Comparison of ENCODE assay signal across 8 cellular contexts in genomic region chr17:2852729-2853110, GRCh38. TPM values are rescaled to one million over a fixed set of nuclear protein-coding genes. Genes with fewer than 3 reads are reported as not detected.
A peak's percentile ranks its signal among the peaks of the same experiment; 100 is the strongest.
DNase-seq lines count a peak whose midpoint lies in the region; ATAC-seq and TF ChIP-seq lines count a peak whose summit lies in the region.
"Had no signal": no experiment of that assay in that cellular context is flagged by ENCODE, and none has a peak within 500 bp of the region (broad histone marks: within the 10 kb centered on the region; RNA-seq: fewer than 3 reads in every experiment).

No MANE protein-coding gene starts in this region.

- H3K27me3 ChIP-seq in HUES6 (ENCODE audit: control insufficient read depth, insufficient read depth, low read length) (peaks cover 40% of the 10 kb centered on the region; the same call in 1 of the 2 replicates), brain microvascular endothelial cell (replicated peaks) (no peaks in the 10 kb centered on the region), stomach smooth muscle (ENCODE audit: control insufficient read depth in 1 of 2, insufficient read depth in 2 of 2, low read length in 2 of 2) (peaks cover 2 to 4% of the 10 kb centered on the region in 2 donors)

- peak overlapping the region; percentile 35 for H3K9ac ChIP-seq in HUES6 (ENCODE audit: low read length)
- peak overlapping the region; percentile 66 to 69 for H3K9ac ChIP-seq in stomach smooth muscle (ENCODE audit: low read length in 2 of 2)

- no peaks in the 10 kb centered on the region for H3K36me3 ChIP-seq in HUES6 (ENCODE audit: control insufficient read depth, insufficient read depth, low read length)
- no peaks in the 10 kb centered on the region for H3K36me3 ChIP-seq in brain microvascular endothelial cell (replicated peaks)
- H3K36me3 ChIP-seq in stomach smooth muscle (ENCODE audit: control insufficient read depth in 2 of 2, insufficient read depth in 2 of 2, low read length in 2 of 2): no peaks in the 10 kb centered on the region

- intact Hi-C loops in left colon (cut with DNase I, micrococcal nuclease): no loop called here

- H3K27ac ChIP-seq in HUES6 (ENCODE audit: low read depth, low read length) (peak overlapping the region; percentile 65; the same call in 1 of the 2 replicates), brain microvascular endothelial cell (no peak overlapping the region), stomach smooth muscle (ENCODE audit: low read length) (peak overlapping the region; percentile 64)
- H3K27ac ChIP-seq: HL-60 had no signal

- no peak for ATAC-seq in HG03521 (IDR thresholded peaks at IDR 0.05; ENCODE audit: unreplicated experiment)
- ATAC-seq in GM18873 (IDR thresholded peaks at IDR 0.05; ENCODE audit: low FRiP score, unreplicated experiment): no peak
- ATAC-seq in left colon: no peak

- no peak for TF ChIP-seq CTCF in brain microvascular endothelial cell (IDR thresholded peaks at IDR 0.05; ENCODE audit: low read depth, low read length, missing control alignments)

- no peak for DNase-seq in brain microvascular endothelial cell
- DNase-seq in left kidney (ENCODE audit: low read depth, low spot score): peak; percentile 46
- no peak for DNase-seq in left colon

- H3K4me3 ChIP-seq in HUES6 (ENCODE audit: low read depth, low read length): peak overlapping the region; percentile 67
- peak overlapping the region; percentile 62 for H3K4me3 ChIP-seq in brain microvascular endothelial cell (ENCODE audit: low read depth, low read length)
- H3K4me3 ChIP-seq in stomach smooth muscle (ENCODE audit: low read length in 2 of 2): peak overlapping the region in 1 of 2 donors; percentile 79

- H3K9me3 ChIP-seq in HUES6 (ENCODE audit: control insufficient read depth, insufficient read depth, low read depth, low read length): no peaks in the 10 kb centered on the region
- no peaks in the 10 kb centered on the region for H3K9me3 ChIP-seq in stomach smooth muscle (ENCODE audit: control insufficient read depth in 2 of 2, low read length in 2 of 2)

- in situ Hi-C loops in brain microvascular endothelial cell (cut with HindIII; ENCODE audit: low pct_ligation_motif_present, low sequenced_read_pairs): no loop called here

- peaks cover 36% of the 10 kb centered on the region for H3K4me1 ChIP-seq in HUES6 (ENCODE audit: control insufficient read depth, insufficient read depth, low read length)
- H3K4me1 ChIP-seq in stomach smooth muscle (ENCODE audit: control insufficient read depth, insufficient read depth, low read length): peaks cover 25% of the 10 kb centered on the region

RNA-seq across cellular contexts. Expression of gene RAP1GAP2, which starts 56.5 kb away (rescaled TPM):
- total RNA-seq in left colon: 10 to 100 TPM; 40.8 to 55.2 TPM
